ENCODE assay signal across 23 cellular contexts in the genomic region with DNA sequence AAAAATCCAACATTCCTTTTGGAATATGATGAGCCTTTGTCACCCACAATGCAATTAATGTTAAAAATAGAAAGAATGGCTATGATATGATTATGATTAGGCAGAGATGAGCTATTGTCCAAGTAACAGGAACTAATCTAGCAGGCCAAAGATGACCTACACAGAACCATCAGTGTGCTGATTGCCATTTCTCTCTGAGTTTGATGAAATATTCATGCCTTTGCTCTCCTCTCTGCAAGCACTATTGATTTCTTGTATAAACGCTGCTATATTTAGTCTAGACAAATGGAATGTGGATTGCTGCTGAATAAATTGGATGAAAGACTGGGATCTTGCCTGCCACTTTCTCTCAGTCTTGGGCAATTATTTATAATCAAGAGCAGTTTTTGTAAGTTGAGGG.
A peak's percentile ranks its signal among the peaks of the same experiment; 100 is the strongest.
DNase-seq lines count a peak whose midpoint lies in the region; ATAC-seq lines count a peak whose summit lies in the region.
"Had no signal": no experiment of that assay in that cellular context is flagged by ENCODE, and none has a peak within 500 bp of the region (broad histone marks: within the 10 kb centered on the region; RNA-seq: fewer than 3 reads in every experiment).

No MANE protein-coding gene starts in this region.

- ATAC-seq in HG03135 (IDR thresholded peaks at IDR 0.05; ENCODE audit: unreplicated experiment) (no peak), HG02938 (IDR thresholded peaks at IDR 0.05; ENCODE audit: unreplicated experiment) (no peak)
- ATAC-seq: activated naive CD8-positive, alpha-beta T cell treated with anti-CD3 and anti-CD28 coated beads, Interleukin-2, amount 50 U/mL, for 24 hours; left lung; upper lobe of right lung had no signal

- DNase-seq in AG20443 (ENCODE audit: low spot score) (peak; percentile 10), NCI-H2227 treated with DMSO at 0.1 percent for 48 hours (lab: John Stamatoyannopoulos, UW) (peak; percentile 91), fibroblast of peridontal ligament (ENCODE audit: extremely low read depth) (peak; percentile 67), pons (ENCODE audit: low spot score) (peak; percentile 75), NCI-H187 (lab: John Stamatoyannopoulos, UW) (no peak)
- DNase-seq in stimulated activated naive CD4-positive, alpha-beta T cell treated with Interleukin-2 at 50 U/mL for 16 hours (lab: John Stamatoyannopoulos, UW) = no peak
- DNase-seq: ACHN; activated gamma-delta T cell treated with Interleukin-2 at 50 U/mL for 16 hours; activated naive CD8-positive, alpha-beta T cell treated with anti-CD3 and anti-CD28 coated beads, Interleukin-2, amount 50 U/mL, for 24 hours; activated T-cell treated with anti-CD3 and anti-CD28 coated beads, Interleukin-2, amount 50 U/mL, for 1 hour; brain microvascular endothelial cell; effector memory CD4-positive, alpha-beta T cell; EL; H9; left lung; NCI-H1105; NCI-H510A; small intestine; stimulated activated CD4-positive, alpha-beta T cell treated with anti-CD3 and anti-CD28 coated beads, Interleukin-2, amount 100 ng/mL, for 24 hours; T-helper 1 cell; upper lobe of right lung had no signal

Comparison
In these comparisons a context has a peak if more than half of its experiments do, and no peak if none do; other contexts are left out.
1. DNase-seq: peak in AG20443 (single experiment), NCI-H2227 treated with DMSO at 0.1 percent for 48 hours (single experiment), fibroblast of peridontal ligament (single experiment) and pons (single experiment); none in NCI-H187 (0 of 2) and stimulated activated naive CD4-positive, alpha-beta T cell treated with Interleukin-2 at 50 U/mL for 16 hours (single experiment).